ENCODE assay signal across 1 cellular context in the genomic region with DNA sequence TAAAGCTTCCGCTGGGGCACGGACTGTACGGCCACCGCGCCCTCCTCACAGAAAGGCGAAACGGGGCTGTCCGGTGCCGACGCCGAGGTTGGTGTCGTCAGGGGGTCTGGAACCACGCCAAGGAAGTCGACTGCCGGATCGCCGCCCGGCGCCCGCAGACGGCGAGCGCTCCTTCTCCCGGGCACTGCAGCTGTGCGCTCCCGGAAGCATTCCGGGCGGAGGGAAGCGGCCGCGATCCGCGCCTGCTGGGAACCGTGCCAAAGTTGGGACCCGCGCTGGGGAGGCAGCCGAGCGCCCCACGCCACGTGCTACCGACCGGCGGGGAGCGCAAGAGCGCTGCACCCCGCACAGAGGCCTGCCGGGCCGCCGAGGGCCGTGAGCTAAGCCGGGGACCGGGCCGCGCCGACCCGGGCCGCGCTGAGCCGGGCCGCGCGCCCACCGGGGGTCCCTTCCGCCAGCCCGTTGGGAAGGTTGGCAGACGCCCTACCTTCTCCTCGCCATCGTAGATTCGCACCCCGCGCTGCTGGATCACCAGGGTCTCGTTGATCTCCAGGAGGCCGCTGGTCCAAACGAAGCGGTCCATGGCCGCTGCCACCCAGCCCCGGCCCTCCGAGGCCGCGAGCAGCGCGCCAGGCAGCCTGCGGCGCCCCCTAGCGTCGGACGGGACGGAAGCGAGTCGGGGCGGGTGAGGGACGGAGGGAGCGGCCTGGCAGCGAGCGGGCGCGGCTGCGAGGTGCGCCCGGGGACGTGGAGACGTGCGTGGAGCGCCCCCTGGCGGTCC.
TF ChIP-seq lines count a peak whose summit lies in the region.

A gene with protein sequence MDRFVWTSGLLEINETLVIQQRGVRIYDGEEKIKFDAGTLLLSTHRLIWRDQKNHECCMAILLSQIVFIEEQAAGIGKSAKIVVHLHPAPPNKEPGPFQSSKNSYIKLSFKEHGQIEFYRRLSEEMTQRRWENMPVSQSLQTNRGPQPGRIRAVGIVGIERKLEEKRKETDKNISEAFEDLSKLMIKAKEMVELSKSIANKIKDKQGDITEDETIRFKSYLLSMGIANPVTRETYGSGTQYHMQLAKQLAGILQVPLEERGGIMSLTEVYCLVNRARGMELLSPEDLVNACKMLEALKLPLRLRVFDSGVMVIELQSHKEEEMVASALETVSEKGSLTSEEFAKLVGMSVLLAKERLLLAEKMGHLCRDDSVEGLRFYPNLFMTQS (minus strand): TSS at position 623 of the 781 bp plus-strand sequence. CDS start 40 bp downstream, at position 583.

TF ChIP-seq in HepG2, 621 proteins besides CTCF, POLR2A, EP300 and RAD21 (continued from another document and continues in another):
- TF ChIP-seq, protein P1, sequence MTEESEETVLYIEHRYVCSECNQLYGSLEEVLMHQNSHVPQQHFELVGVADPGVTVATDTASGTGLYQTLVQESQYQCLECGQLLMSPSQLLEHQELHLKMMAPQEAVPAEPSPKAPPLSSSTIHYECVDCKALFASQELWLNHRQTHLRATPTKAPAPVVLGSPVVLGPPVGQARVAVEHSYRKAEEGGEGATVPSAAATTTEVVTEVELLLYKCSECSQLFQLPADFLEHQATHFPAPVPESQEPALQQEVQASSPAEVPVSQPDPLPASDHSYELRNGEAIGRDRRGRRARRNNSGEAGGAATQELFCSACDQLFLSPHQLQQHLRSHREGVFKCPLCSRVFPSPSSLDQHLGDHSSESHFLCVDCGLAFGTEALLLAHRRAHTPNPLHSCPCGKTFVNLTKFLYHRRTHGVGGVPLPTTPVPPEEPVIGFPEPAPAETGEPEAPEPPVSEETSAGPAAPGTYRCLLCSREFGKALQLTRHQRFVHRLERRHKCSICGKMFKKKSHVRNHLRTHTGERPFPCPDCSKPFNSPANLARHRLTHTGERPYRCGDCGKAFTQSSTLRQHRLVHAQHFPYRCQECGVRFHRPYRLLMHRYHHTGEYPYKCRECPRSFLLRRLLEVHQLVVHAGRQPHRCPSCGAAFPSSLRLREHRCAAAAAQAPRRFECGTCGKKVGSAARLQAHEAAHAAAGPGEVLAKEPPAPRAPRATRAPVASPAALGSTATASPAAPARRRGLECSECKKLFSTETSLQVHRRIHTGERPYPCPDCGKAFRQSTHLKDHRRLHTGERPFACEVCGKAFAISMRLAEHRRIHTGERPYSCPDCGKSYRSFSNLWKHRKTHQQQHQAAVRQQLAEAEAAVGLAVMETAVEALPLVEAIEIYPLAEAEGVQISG (CRISPR knock-in tag; IDR thresholded peaks at IDR 0.05): peak; percentile 92
- TF ChIP-seq, protein P2, sequence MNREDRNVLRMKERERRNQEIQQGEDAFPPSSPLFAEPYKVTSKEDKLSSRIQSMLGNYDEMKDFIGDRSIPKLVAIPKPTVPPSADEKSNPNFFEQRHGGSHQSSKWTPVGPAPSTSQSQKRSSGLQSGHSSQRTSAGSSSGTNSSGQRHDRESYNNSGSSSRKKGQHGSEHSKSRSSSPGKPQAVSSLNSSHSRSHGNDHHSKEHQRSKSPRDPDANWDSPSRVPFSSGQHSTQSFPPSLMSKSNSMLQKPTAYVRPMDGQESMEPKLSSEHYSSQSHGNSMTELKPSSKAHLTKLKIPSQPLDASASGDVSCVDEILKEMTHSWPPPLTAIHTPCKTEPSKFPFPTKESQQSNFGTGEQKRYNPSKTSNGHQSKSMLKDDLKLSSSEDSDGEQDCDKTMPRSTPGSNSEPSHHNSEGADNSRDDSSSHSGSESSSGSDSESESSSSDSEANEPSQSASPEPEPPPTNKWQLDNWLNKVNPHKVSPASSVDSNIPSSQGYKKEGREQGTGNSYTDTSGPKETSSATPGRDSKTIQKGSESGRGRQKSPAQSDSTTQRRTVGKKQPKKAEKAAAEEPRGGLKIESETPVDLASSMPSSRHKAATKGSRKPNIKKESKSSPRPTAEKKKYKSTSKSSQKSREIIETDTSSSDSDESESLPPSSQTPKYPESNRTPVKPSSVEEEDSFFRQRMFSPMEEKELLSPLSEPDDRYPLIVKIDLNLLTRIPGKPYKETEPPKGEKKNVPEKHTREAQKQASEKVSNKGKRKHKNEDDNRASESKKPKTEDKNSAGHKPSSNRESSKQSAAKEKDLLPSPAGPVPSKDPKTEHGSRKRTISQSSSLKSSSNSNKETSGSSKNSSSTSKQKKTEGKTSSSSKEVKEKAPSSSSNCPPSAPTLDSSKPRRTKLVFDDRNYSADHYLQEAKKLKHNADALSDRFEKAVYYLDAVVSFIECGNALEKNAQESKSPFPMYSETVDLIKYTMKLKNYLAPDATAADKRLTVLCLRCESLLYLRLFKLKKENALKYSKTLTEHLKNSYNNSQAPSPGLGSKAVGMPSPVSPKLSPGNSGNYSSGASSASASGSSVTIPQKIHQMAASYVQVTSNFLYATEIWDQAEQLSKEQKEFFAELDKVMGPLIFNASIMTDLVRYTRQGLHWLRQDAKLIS (CRISPR knock-in tag; IDR thresholded peaks at IDR 0.05): no peak
- TF ChIP-seq PAF1 (CRISPR knock-in tag; IDR thresholded peaks at IDR 0.05) (no peak), ZNF136 (CRISPR knock-in tag; IDR thresholded peaks at IDR 0.05; ENCODE audit: low read depth) (peak; percentile 15; the same call in 1 of the 2 replicates), HNRNPK (IDR thresholded peaks at IDR 0.05; ENCODE audit: low read depth, low read length, poor library complexity, severe bottlenecking) (no peak), ZNF567 (CRISPR knock-in tag; IDR thresholded peaks at IDR 0.05; ENCODE audit: borderline replicate concordance) (0 out of 2 replicates have a peak, but pooled peaks have one; percentile 55), TBL1XR1 (IDR thresholded peaks at IDR 0.05; ENCODE audit: borderline replicate concordance, low read length, partially characterized antibody) (peak; percentile 43), ZNF501 (CRISPR knock-in tag; IDR thresholded peaks at IDR 0.05) (peak; percentile 75), GTF3A (CRISPR knock-in tag; conservative IDR thresholded peaks at IDR 0.05) (peak; percentile 60; the same call in 1 of the 2 replicates), SKI (IDR thresholded peaks at IDR 0.05; ENCODE audit: partially characterized antibody) (peak; percentile 51), ZNF256 (CRISPR knock-in tag; conservative IDR thresholded peaks at IDR 0.05) (no peak), ZNF18 (CRISPR knock-in tag; IDR thresholded peaks at IDR 0.05; ENCODE audit: insufficient replicate concordance) (no peak), ZNF770 (CRISPR knock-in tag; IDR thresholded peaks at IDR 0.05) (peak; percentile 72), TERF1 (CRISPR knock-in tag; IDR thresholded peaks at IDR 0.05) (peak; percentile 95), ZXDC (CRISPR knock-in tag; IDR thresholded peaks at IDR 0.05) (peak; percentile 46; the same call in 1 of the 2 replicates), AGO2 (optimal IDR thresholded peaks at IDR 0.05; ENCODE audit: low read depth, low read length) (peak; percentile 90), YY1 (IDR thresholded peaks at IDR 0.05; ENCODE audit: insufficient read depth, insufficient replicate concordance, low read depth, low read length) (peak; percentile 88), THRA (CRISPR knock-in tag; IDR thresholded peaks at IDR 0.05; ENCODE audit: borderline replicate concordance) (peak; percentile 64; the same call in 1 of the 2 replicates), HDAC1 (CRISPR knock-in tag; IDR thresholded peaks at IDR 0.05) (peak; percentile 83), ZKSCAN8 (CRISPR knock-in tag; IDR thresholded peaks at IDR 0.05; ENCODE audit: borderline replicate concordance) (peak; percentile 53; the same call in 1 of the 2 replicates), NFE2L2 (IDR thresholded peaks at IDR 0.05; ENCODE audit: low read length) (no peak), ZNF740 (CRISPR knock-in tag; IDR thresholded peaks at IDR 0.05) (0 out of 2 replicates have a peak, but pooled peaks have one; percentile 15), TEAD3 (CRISPR knock-in tag; optimal IDR thresholded peaks at IDR 0.05; ENCODE audit: borderline replicate concordance) (peak; percentile 52), ZFP1 (CRISPR knock-in tag; IDR thresholded peaks at IDR 0.05) (no peak), KAT8 (CRISPR knock-in tag; IDR thresholded peaks at IDR 0.05) (peak; percentile 73), ZNF556 (CRISPR knock-in tag; IDR thresholded peaks at IDR 0.05; ENCODE audit: borderline replicate concordance) (peak; percentile 94), MEIS2 (CRISPR knock-in tag; IDR thresholded peaks at IDR 0.05) (peak; percentile 54; the same call in 1 of the 2 replicates), ZNF766 (CRISPR knock-in tag; IDR thresholded peaks at IDR 0.05; ENCODE audit: borderline replicate concordance) (0 out of 2 replicates have a peak, but pooled peaks have one; percentile 33)
- TF ChIP-seq, protein P3, sequence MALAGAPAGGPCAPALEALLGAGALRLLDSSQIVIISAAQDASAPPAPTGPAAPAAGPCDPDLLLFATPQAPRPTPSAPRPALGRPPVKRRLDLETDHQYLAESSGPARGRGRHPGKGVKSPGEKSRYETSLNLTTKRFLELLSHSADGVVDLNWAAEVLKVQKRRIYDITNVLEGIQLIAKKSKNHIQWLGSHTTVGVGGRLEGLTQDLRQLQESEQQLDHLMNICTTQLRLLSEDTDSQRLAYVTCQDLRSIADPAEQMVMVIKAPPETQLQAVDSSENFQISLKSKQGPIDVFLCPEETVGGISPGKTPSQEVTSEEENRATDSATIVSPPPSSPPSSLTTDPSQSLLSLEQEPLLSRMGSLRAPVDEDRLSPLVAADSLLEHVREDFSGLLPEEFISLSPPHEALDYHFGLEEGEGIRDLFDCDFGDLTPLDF (CRISPR knock-in tag; IDR thresholded peaks at IDR 0.05): peak; percentile 25
